Comparison of ENCODE assay signal across 8 cellular contexts in genomic region chr7:138161600-138162081, GRCh38.
DNase-seq lines count a peak whose midpoint lies in the region; ATAC-seq and TF ChIP-seq lines count a peak whose summit lies in the region.

No MANE protein-coding gene starts in this region.

- no peak overlapping the region for H3K4me3 Mint-ChIP-seq in activated T-cell treated with anti-CD3 and anti-CD28 coated beads, Interleukin-2, amount 50 U/mL, for 72 hours

- ATAC-seq in activated T-cell treated with anti-CD3 and anti-CD28 coated beads, Interleukin-2, amount 50 U/mL, for 72 hours (replicated peaks in 1 of 2): peak; percentile 98

- no peaks in the 10 kb centered on the region for H4K20me1 ChIP-seq in Loucy (ENCODE audit: insufficient read depth, low read length, poor library complexity, severe bottlenecking)

- no peaks in the 10 kb centered on the region for H3K27me3 ChIP-seq in Loucy (ENCODE audit: insufficient read depth, low read length, poor library complexity, severe bottlenecking)
- H3K27me3 ChIP-seq in tibial nerve: no peaks in the 10 kb centered on the region

- H3K36me3 ChIP-seq in HEK293 (ENCODE audit: control insufficient read depth in 2 of 2, insufficient read depth in 1 of 2, low read length in 2 of 2) (no peaks in the 10 kb centered on the region), Loucy (ENCODE audit: insufficient read depth, low read length) (no peaks in the 10 kb centered on the region), tibial nerve (no peaks in the 10 kb centered on the region)

- no peak overlapping the region for H3K9ac ChIP-seq in Loucy (ENCODE audit: low read depth, low read length, poor library complexity, severe bottlenecking)

- H3K4me1 ChIP-seq in HEK293 (ENCODE audit: control insufficient read depth, insufficient read depth, low read length): no peaks in the 10 kb centered on the region
- H3K4me1 ChIP-seq in Loucy (ENCODE audit: insufficient read depth, low read length, poor library complexity, severe bottlenecking): no peaks in the 10 kb centered on the region
- peaks cover 0 to 8% (median 0%) of the 10 kb centered on the region in 4 donors for H3K4me1 ChIP-seq in tibial nerve

- H3K36me3 Mint-ChIP-seq in activated T-cell treated with anti-CD3 and anti-CD28 coated beads, Interleukin-2, amount 50 U/mL, for 72 hours (ENCODE audit: insufficient read depth in 2 of 2): peaks cover 6 to 7% of the 10 kb centered on the region in 2 donors

- DNase-seq in GM10248 (ENCODE audit: extremely low spot score): peak; percentile 87
- DNase-seq in RPMI7951 (ENCODE audit: low read depth): peak; percentile 92
- peak; percentile 78 to 84 for DNase-seq in activated T-cell treated with anti-CD3 and anti-CD28 coated beads, Interleukin-2, amount 50 U/mL, for 72 hours
- peak; percentile 96 for DNase-seq in fibroblast of pulmonary artery (ENCODE audit: low read depth)
- DNase-seq in occipital lobe (lab: John Stamatoyannopoulos, UW): peak; percentile 77
- peak; percentile 23 to 73 for DNase-seq in tibial nerve (ENCODE audit: low spot score in 2 of 2)

- H3K9me2 ChIP-seq in Loucy (replicated peaks; ENCODE audit: low read depth, low read length): no peaks in the 10 kb centered on the region

- no peak overlapping the region for H3K27ac Mint-ChIP-seq in activated T-cell treated with anti-CD3 and anti-CD28 coated beads, Interleukin-2, amount 50 U/mL, for 72 hours

- CTCF ChIA-PET in GM10248 (lab: Yijun Ruan, JAX) (interaction anchor here (0.7 to 5.8 kb wide), 18 partner anchors 10 to 704 kb away, joined by 3 to 71 read pairs (median 4); no protein-coding TSS in a partner anchor), HEK293 (lab: Yijun Ruan, JAX) (interaction anchor here (0.5 to 4.2 kb wide), 16 partner anchors 9 to 710 kb away, joined by 3 to 39 read pairs (median 4); no protein-coding TSS in a partner anchor)

- H3K27ac ChIP-seq in HEK293 (ENCODE audit: extremely low read depth, low read depth, low read length): no peak overlapping the region
- H3K27ac ChIP-seq in tibial nerve: no peak overlapping the region

- H3K27me3 Mint-ChIP-seq in activated T-cell treated with anti-CD3 and anti-CD28 coated beads, Interleukin-2, amount 50 U/mL, for 72 hours (ENCODE audit: low read depth): no peaks in the 10 kb centered on the region

- 24 to 29% methylated on average over 4 of the region's 4 CpGs for WGBS in tibial nerve, 2 donors

- no peak for TF ChIP-seq POLR2A in tibial nerve (IDR thresholded peaks at IDR 0.05)

- peaks cover 5 to 9% of the 10 kb centered on the region in 2 donors for H3K9me3 Mint-ChIP-seq in activated T-cell treated with anti-CD3 and anti-CD28 coated beads, Interleukin-2, amount 50 U/mL, for 72 hours

- no peak for TF ChIP-seq EP300 in tibial nerve (IDR thresholded peaks at IDR 0.05)

- POLR2A ChIA-PET in GM10248 (lab: Yijun Ruan, JAX): no interaction called here
- POLR2A ChIA-PET in HEK293 (lab: Yijun Ruan, JAX): interaction anchor here (0.6 to 1.0 kb wide), 3 partner anchors 122 to 577 kb away, joined by 3 to 6 read pairs (median 3); partner anchors contain the start of gene TRIM24

- peak overlapping the region; percentile 54 for H3K4me2 ChIP-seq in Loucy (ENCODE audit: low read depth, low read length, poor library complexity, severe bottlenecking)

- no peaks in the 10 kb centered on the region for H3K4me1 Mint-ChIP-seq in activated T-cell treated with anti-CD3 and anti-CD28 coated beads, Interleukin-2, amount 50 U/mL, for 72 hours (ENCODE audit: low read depth)

- no peaks in the 10 kb centered on the region for H3K79me2 ChIP-seq in Loucy (ENCODE audit: insufficient read depth, low read length)

- H3K9me3 ChIP-seq in HEK293 (ENCODE audit: control insufficient read depth, insufficient read depth, low read depth, low read length) (no peaks in the 10 kb centered on the region), Loucy (ENCODE audit: insufficient read depth, low read depth, low read length) (peaks cover 8% of the 10 kb centered on the region; the same call in 1 of the 2 replicates), tibial nerve (peaks cover 0 to 22% (median 4%) of the 10 kb centered on the region in 4 donors)

- peak; percentile 66 for TF ChIP-seq CTCF in GM10248 (IDR thresholded peaks at IDR 0.05; ENCODE audit: control extremely low read depth, extremely low read depth, low read depth, missing control alignments)
- peak; percentile 47; the same call in 1 of the 2 replicates for TF ChIP-seq CTCF in HEK293 (tag by site-specific recombination; IDR thresholded peaks at IDR 0.05)
- peak; percentile 80 for TF ChIP-seq CTCF in Loucy (conservative IDR thresholded peaks at IDR 0.05; ENCODE audit: low read length)
- peak; percentile 87 for TF ChIP-seq CTCF in fibroblast of pulmonary artery (IDR thresholded peaks at IDR 0.05; ENCODE audit: low read length, missing control alignments)
- peak in 4 of 5 experiments; percentile 17 to 60 (median 48) for TF ChIP-seq CTCF in tibial nerve (IDR thresholded peaks at IDR 0.05)

- H3K4me3 ChIP-seq in HEK293 (ENCODE audit: low read depth, low read length): no peak overlapping the region
- peak overlapping the region; percentile 50 for H3K4me3 ChIP-seq in Loucy (ENCODE audit: low read length, poor library complexity, severe bottlenecking)
- no peak overlapping the region for H3K4me3 ChIP-seq in fibroblast of pulmonary artery (replicated peaks; ENCODE audit: low read depth, low read length)
- no peak overlapping the region for H3K4me3 ChIP-seq in tibial nerve

- peak overlapping the region; percentile 88 for H2AFZ ChIP-seq in Loucy (ENCODE audit: low read length)

- no peaks in the 10 kb centered on the region for H3F3A ChIP-seq in Loucy (ENCODE audit: low read depth)

TF ChIP-seq in HEK293, 187 proteins besides CTCF, POLR2A, EP300 and RAD21 (continues in another document):
- TF ChIP-seq EGR2 (tag by site-specific recombination; IDR thresholded peaks at IDR 0.05; ENCODE audit: low read depth) (no peak), ZNF501 (tag by site-specific recombination; IDR thresholded peaks at IDR 0.05) (no peak), PRDM6 (tag by site-specific recombination; IDR thresholded peaks at IDR 0.05) (no peak), ZNF544 (tag by site-specific recombination; IDR thresholded peaks at IDR 0.05) (no peak), ZNF221 (tag by site-specific recombination; IDR thresholded peaks at IDR 0.05; ENCODE audit: borderline replicate concordance) (no peak), SP7 (tag by site-specific recombination; IDR thresholded peaks at IDR 0.05) (peak; percentile 30; the same call in 1 of the 2 replicates), MZF1 (tag by site-specific recombination; IDR thresholded peaks at IDR 0.05; ENCODE audit: borderline replicate concordance) (no peak), ZNF10 (tag by site-specific recombination; IDR thresholded peaks at IDR 0.05) (no peak), ZNF311 (tag by site-specific recombination; IDR thresholded peaks at IDR 0.05; ENCODE audit: borderline replicate concordance) (no peak), ZNF654 (tag by site-specific recombination; IDR thresholded peaks at IDR 0.05; ENCODE audit: low read depth) (peak; percentile 69), ZNF510 (tag by site-specific recombination; IDR thresholded peaks at IDR 0.05; ENCODE audit: insufficient replicate concordance) (no peak), ZSCAN16 (tag by site-specific recombination; IDR thresholded peaks at IDR 0.05) (peak; percentile 92), MYNN (tag by site-specific recombination; IDR thresholded peaks at IDR 0.05; ENCODE audit: borderline replicate concordance) (no peak), ZNF664 (tag by site-specific recombination; IDR thresholded peaks at IDR 0.05) (no peak), ZNF423 (tag by site-specific recombination; IDR thresholded peaks at IDR 0.05) (no peak), ZNF843 (tag by site-specific recombination; IDR thresholded peaks at IDR 0.05) (no peak), ZNF362 (tag by site-specific recombination; IDR thresholded peaks at IDR 0.05) (no peak), ZNF266 (tag by site-specific recombination; IDR thresholded peaks at IDR 0.05; ENCODE audit: low read depth) (no peak)
- TF ChIP-seq, protein P1, sequence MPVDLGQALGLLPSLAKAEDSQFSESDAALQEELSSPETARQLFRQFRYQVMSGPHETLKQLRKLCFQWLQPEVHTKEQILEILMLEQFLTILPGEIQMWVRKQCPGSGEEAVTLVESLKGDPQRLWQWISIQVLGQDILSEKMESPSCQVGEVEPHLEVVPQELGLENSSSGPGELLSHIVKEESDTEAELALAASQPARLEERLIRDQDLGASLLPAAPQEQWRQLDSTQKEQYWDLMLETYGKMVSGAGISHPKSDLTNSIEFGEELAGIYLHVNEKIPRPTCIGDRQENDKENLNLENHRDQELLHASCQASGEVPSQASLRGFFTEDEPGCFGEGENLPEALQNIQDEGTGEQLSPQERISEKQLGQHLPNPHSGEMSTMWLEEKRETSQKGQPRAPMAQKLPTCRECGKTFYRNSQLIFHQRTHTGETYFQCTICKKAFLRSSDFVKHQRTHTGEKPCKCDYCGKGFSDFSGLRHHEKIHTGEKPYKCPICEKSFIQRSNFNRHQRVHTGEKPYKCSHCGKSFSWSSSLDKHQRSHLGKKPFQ (tag by site-specific recombination; IDR thresholded peaks at IDR 0.05): no peak
